Comparison of ENCODE assay signal across 13 cellular contexts in genomic region chr12:105355752-105356151, GRCh38. TPM values are rescaled to one million over a fixed set of nuclear protein-coding genes. Genes with fewer than 3 reads are reported as not detected.
DNase-seq lines count a peak whose midpoint lies in the region; ATAC-seq and TF ChIP-seq lines count a peak whose summit lies in the region.
"Had no signal": no experiment of that assay in that cellular context is flagged by ENCODE, and none has a peak within 500 bp of the region (broad histone marks: within the 10 kb centered on the region; RNA-seq: fewer than 3 reads in every experiment).

No MANE protein-coding gene starts in this region.

- H3K4me1 ChIP-seq in GM23248 (ENCODE audit: insufficient read depth) (peaks cover 39% of the 10 kb centered on the region), ovary (ENCODE audit: insufficient read depth) (no peaks in the 10 kb centered on the region)

- peaks cover 0 to 23% (median 7%) of the 10 kb centered on the region in 3 donors for H3K36me3 Mint-ChIP-seq in naive thymus-derived CD8-positive, alpha-beta T cell

- DNase-seq in ACHN (peak; percentile 66), GM23248 (peak; percentile 78), amniotic epithelial cell (ENCODE audit: low read depth) (peak; percentile 69), iris pigment epithelial cell (ENCODE audit: low read depth) (peak; percentile 73), ovary (no peak), medulla oblongata (ENCODE audit: extremely low spot score) (no peak), dedifferentiated amniotic fluid mesenchymal stem cell (ENCODE audit: extremely low spot score) (no peak)
- DNase-seq in naive thymus-derived CD8-positive, alpha-beta T cell: no peak
- DNase-seq: activated CD8-positive, alpha-beta memory T cell treated with anti-CD3 and anti-CD28 coated beads for 24 hours; activated naive CD4-positive, alpha-beta T cell treated with anti-CD3 and anti-CD28 coated beads, Interleukin-2, amount 50 U/mL, for 16 hours; Kasumi-1; NCI-H2107; stimulated activated CD4-positive, alpha-beta T cell treated with anti-CD3 and anti-CD28 coated beads, Interleukin-12 subunit alpha, Interleukin-12 subunit beta, amount 100 ng/mL, for 4 hours had no signal

- H3K4me3 ChIP-seq in GM23248 (no peak overlapping the region), ovary (no peak overlapping the region)

- peaks cover 100% of the 10 kb centered on the region for H3K79me2 ChIP-seq in GM23248 (ENCODE audit: insufficient read depth)

- TF ChIP-seq CTCF in ovary (IDR thresholded peaks at IDR 0.05): no peak

- TF ChIP-seq POLR2A in ovary (IDR thresholded peaks at IDR 0.05): no peak

- no peak overlapping the region for H2AFZ ChIP-seq in GM23248

- peaks cover 3% of the 10 kb centered on the region; the same call in 1 of the 2 replicates for H4K20me1 ChIP-seq in GM23248 (ENCODE audit: insufficient read depth)

- H3K9ac ChIP-seq in GM23248: no peak overlapping the region

- no peak overlapping the region for H3K4me3 Mint-ChIP-seq in naive thymus-derived CD8-positive, alpha-beta T cell

- peaks cover 18 to 36% (median 26%) of the 10 kb centered on the region in 4 donors for H3K4me1 Mint-ChIP-seq in naive thymus-derived CD8-positive, alpha-beta T cell

- POLR2A ChIA-PET in naive thymus-derived CD8-positive, alpha-beta T cell (lab: Charles Lee): no interaction called here

- no peak for TF ChIP-seq EP300 in ovary (IDR thresholded peaks at IDR 0.05)

- H3K27ac ChIP-seq in GM23248 (peak overlapping the region; percentile 26; the same call in 1 of the 2 replicates), ovary (no peak overlapping the region)

- H3K27me3 ChIP-seq in GM23248 (replicated peaks; ENCODE audit: insufficient read depth) (no peaks in the 10 kb centered on the region), ovary (no peaks in the 10 kb centered on the region)

- H3K9me2 ChIP-seq in GM23248 (ENCODE audit: insufficient read depth): no peaks in the 10 kb centered on the region

- no peaks in the 10 kb centered on the region for H3K27me3 Mint-ChIP-seq in naive thymus-derived CD8-positive, alpha-beta T cell

- ATAC-seq in naive thymus-derived CD8-positive, alpha-beta T cell: no peak

- peak overlapping the region; percentile 50 for H3K4me2 ChIP-seq in GM23248 (ENCODE audit: unreplicated experiment)

- H3F3A ChIP-seq in GM23248 (ENCODE audit: insufficient read depth): peaks cover 60% of the 10 kb centered on the region

- no peaks in the 10 kb centered on the region for H3K9me3 Mint-ChIP-seq in naive thymus-derived CD8-positive, alpha-beta T cell

- in situ Hi-C loops in ACHN (cut with HindIII; ENCODE audit: low pct_ligation_motif_present, low pct_unique_long_range_greater_than_20kb, low sequenced_read_pairs): no loop called here
- in situ Hi-C loops in GM23248 (cut with MboI): no loop called here

- peak overlapping the region in 1 of 10 donors; percentile 56 for H3K27ac Mint-ChIP-seq in naive thymus-derived CD8-positive, alpha-beta T cell

- H3K9me3 ChIP-seq in GM23248 (ENCODE audit: low read depth) (no peaks in the 10 kb centered on the region), ovary (no peaks in the 10 kb centered on the region)

- no peaks in the 10 kb centered on the region for H3K36me3 ChIP-seq in GM23248 (ENCODE audit: low read depth)
- no peaks in the 10 kb centered on the region for H3K36me3 ChIP-seq in ovary

- intact Hi-C loops in ovary (cut with DNase I): no loop called here

RNA-seq across cellular contexts. Expression of gene C12orf75, which starts 25.3 kb away (rescaled TPM):
- 313 and 349 TPM in 2 replicates for total RNA-seq in GM23248 (2014; rRNA removed; shearing (Covaris generic))
- 590 and 607 TPM in 2 replicates for polyA plus RNA-seq in GM23248 (2016; fragmentation: Nextera tagmentation; extraction: Ambion mirVana)
- 10 to 100 TPM in 2 of 7 donors, 1 to 10 TPM in 5; 3.3 to 18.5 (median 5.6) TPM for total RNA-seq in ovary
- polyA plus RNA-seq in ovary: 10 to 100 TPM in 1 of 2 donors, 1 to 10 TPM in 1; 5.1 to 83.9 TPM
- 1 to 10 TPM; 6.1 to 6.6 TPM for total RNA-seq in naive thymus-derived CD8-positive, alpha-beta T cell
- polyA plus RNA-seq in naive thymus-derived CD8-positive, alpha-beta T cell: 100 to 1,000 TPM in 1 of 3 donors, 10 to 100 TPM in 2; 33.8 to 130 (median 41.9) TPM

Comparison
In these comparisons a context has a peak if more than half of its experiments do, and no peak if none do; other contexts are left out.
1. DNase-seq: peak in ACHN (single experiment), GM23248 (single experiment), amniotic epithelial cell (single experiment) and iris pigment epithelial cell (single experiment); none in ovary (0 of 5), medulla oblongata (single experiment), dedifferentiated amniotic fluid mesenchymal stem cell (single experiment) and naive thymus-derived CD8-positive, alpha-beta T cell (0 of 10).
2. RNA of gene C12orf75, which starts 25.3 kb away (total RNA-seq): 313 to 349 TPM in GM23248; 6.1 to 6.6 TPM in naive thymus-derived CD8-positive, alpha-beta T cell and 3.3 to 18.5 TPM in ovary; every median in the first group is over 10 times any median in the second.